In the genomic region with DNA sequence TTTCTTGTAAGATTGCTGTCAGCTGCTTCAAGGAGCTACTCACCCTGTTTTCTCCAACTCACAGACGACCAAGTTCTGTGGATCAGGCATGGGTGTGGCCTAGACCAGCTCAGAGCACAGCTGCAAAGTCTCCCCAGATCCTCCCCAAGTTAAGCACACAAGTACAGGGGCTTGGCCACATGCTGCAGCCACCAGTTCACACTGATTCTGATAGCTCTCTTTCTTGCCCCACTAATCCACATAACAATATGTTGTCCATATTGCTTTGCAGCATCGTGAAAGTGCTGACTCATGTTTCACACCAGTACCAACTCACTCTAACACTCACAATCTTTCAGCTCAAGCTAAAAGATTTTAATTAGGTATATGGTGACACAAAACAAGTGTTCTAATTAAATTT, we compare ENCODE assay signal across 9 cellular contexts.
A peak's percentile ranks its signal among the peaks of the same experiment; 100 is the strongest.
DNase-seq lines count a peak whose midpoint lies in the region; ATAC-seq and TF ChIP-seq lines count a peak whose summit lies in the region.
"Had no signal": no experiment of that assay in that cellular context is flagged by ENCODE, and none has a peak within 500 bp of the region (broad histone marks: within the 10 kb centered on the region; RNA-seq: fewer than 3 reads in every experiment).

No MANE protein-coding gene starts in this region.

- no peaks in the 10 kb centered on the region for H3K36me3 Mint-ChIP-seq in neural crest cell (ENCODE audit: low read depth)

- no peak overlapping the region for H3K4me3 Mint-ChIP-seq in neural crest cell

- peaks cover 4% of the 10 kb centered on the region for H3K9me3 Mint-ChIP-seq in neural crest cell

- H3K27me3 Mint-ChIP-seq in neural crest cell (ENCODE audit: low read depth): no peaks in the 10 kb centered on the region

- peak; percentile 46 to 51 for ATAC-seq in activated CD4-positive, CD25-positive, alpha-beta regulatory T cell treated with anti-CD3 and anti-CD28 coated beads, Interleukin-2, amount 50 U/mL, for 24 hours
- no peak for ATAC-seq in GM21737 (IDR thresholded peaks at IDR 0.05; ENCODE audit: unreplicated experiment)

- TF ChIP-seq CTCF in cardiac fibroblast (IDR thresholded peaks at IDR 0.05; ENCODE audit: low read depth, low read length) (no peak), neural crest cell (conservative IDR thresholded peaks at IDR 0.05) (no peak)

- no peak overlapping the region for H3K4me3 ChIP-seq in cardiac fibroblast (replicated peaks in 1 of 2; ENCODE audit: low read depth in 2 of 2, low read length in 2 of 2)
- H3K4me3 ChIP-seq: upper lobe of left lung had no signal

- H3K4me1 Mint-ChIP-seq in neural crest cell: peaks cover 12% of the 10 kb centered on the region

- DNase-seq in activated CD4-positive, CD25-positive, alpha-beta regulatory T cell (lab: John Stamatoyannopoulos, UW): no peak
- DNase-seq in NCI-H524 (lab: John Stamatoyannopoulos, UW) (peak; percentile 51 to 84), cardiac fibroblast (ENCODE audit: low read depth in 2 of 2) (peak; percentile 6 to 7), neural crest cell (ENCODE audit: low read depth, low spot score) (no peak), retina (no peak), RPMI8226 (no peak)
- DNase-seq: upper lobe of left lung had no signal

- peak overlapping the region; percentile 7 for H3K27ac Mint-ChIP-seq in neural crest cell (ENCODE audit: unreplicated experiment)

Comparison
In these comparisons a context has a peak if more than half of its experiments do, and no peak if none do; other contexts are left out.
1. DNase-seq: peak in NCI-H524 (2 of 2) and cardiac fibroblast (2 of 2); none in activated CD4-positive, CD25-positive, alpha-beta regulatory T cell (0 of 4), neural crest cell (single experiment), retina (single experiment) and RPMI8226 (single experiment).